In genomic region chr21:43918385-43918947, GRCh38 we compare ENCODE assay signal across 15 cellular contexts. TPM values are rescaled to one million over a fixed set of nuclear protein-coding genes. Genes with fewer than 3 reads are reported as not detected.
A peak's percentile ranks its signal among the peaks of the same experiment; 100 is the strongest.
DNase-seq lines count a peak whose midpoint lies in the region; ATAC-seq and TF ChIP-seq lines count a peak whose summit lies in the region.
"Had no signal": no experiment of that assay in that cellular context is flagged by ENCODE, and none has a peak within 500 bp of the region (broad histone marks: within the 10 kb centered on the region; RNA-seq: fewer than 3 reads in every experiment).

No MANE protein-coding gene starts in this region.

- H3K4me1 ChIP-seq in DOHH2 (ENCODE audit: control insufficient read depth, low read length): peaks cover 64% of the 10 kb centered on the region

- H3K27me3 ChIP-seq in DOHH2 (ENCODE audit: control insufficient read depth, low read length): peaks cover 4% of the 10 kb centered on the region; the same call in 1 of the 2 replicates
- H3K27me3 ChIP-seq: esophagus squamous epithelium, hepatocyte, tibial nerve had no signal

- H3F3A ChIP-seq in DOHH2 (ENCODE audit: control insufficient read depth, insufficient read depth): peaks cover 11% of the 10 kb centered on the region

- no peaks in the 10 kb centered on the region for H3K36me3 ChIP-seq in DOHH2 (ENCODE audit: control insufficient read depth, low read length)

- H3K9me3 ChIP-seq in DOHH2 (ENCODE audit: control insufficient read depth, insufficient read depth, low read length): no peaks in the 10 kb centered on the region
- H3K9me3 ChIP-seq: esophagus squamous epithelium, tibial nerve had no signal

- peaks cover 4% of the 10 kb centered on the region; the same call in 1 of the 2 replicates for H4K20me1 ChIP-seq in DOHH2 (ENCODE audit: control insufficient read depth, insufficient read depth, low read depth, low read length)

- no peak for DNase-seq in activated CD4-positive, alpha-beta T cell treated with anti-CD3 and anti-CD28 coated beads, Interleukin-2, amount 10 ng/mL, durations not matched to agents 24 days and 14 days
- no peak for DNase-seq in activated CD4-positive, alpha-beta T cell treated with anti-CD3 and anti-CD28 coated beads, Interleukin-2, amount 50 U/mL, for 1 hour
- DNase-seq in NCI-H2107 (lab: John Stamatoyannopoulos, UW) (no peak), cerebellum (ENCODE audit: low spot score) (no peak)
- DNase-seq: esophagus squamous epithelium, NCI-H1930, NCI-H524 treated with DMSO at 0.1 percent for 48 hours, WERI-Rb-1 had no signal

- H3K27ac Mint-ChIP-seq in activated CD4-positive, alpha-beta T cell treated with anti-CD3 and anti-CD28 coated beads, Interleukin-2, amount 10 ng/mL, durations not matched to agents 24 days and 14 days: peak overlapping the region; percentile 89
- peak overlapping the region; percentile 88 for H3K27ac Mint-ChIP-seq in activated naive CD8-positive, alpha-beta T cell
- peak overlapping the region in 2 of 3 experiments; percentile 26 to 38 for H3K27ac Mint-ChIP-seq in nephron

- TF ChIP-seq CTCF in DOHH2 (IDR thresholded peaks at IDR 0.05; ENCODE audit: low read depth, low read length, poor library complexity, severe bottlenecking): peak; percentile 2
- no peak for TF ChIP-seq CTCF in nephron (IDR thresholded peaks at IDR 0.05; ENCODE audit: unreplicated experiment in 3 of 3)

- H3K27me3 Mint-ChIP-seq in activated CD4-positive, alpha-beta T cell treated with anti-CD3 and anti-CD28 coated beads, Interleukin-2, amount 10 ng/mL, durations not matched to agents 24 days and 14 days: peaks cover 2% of the 10 kb centered on the region
- H3K27me3 Mint-ChIP-seq in activated naive CD8-positive, alpha-beta T cell: no peaks in the 10 kb centered on the region
- no peaks in the 10 kb centered on the region for H3K27me3 Mint-ChIP-seq in nephron (ENCODE audit: low read depth)

- no peak overlapping the region for H3K27ac ChIP-seq in DOHH2 (ENCODE audit: low read depth, low read length)
- H3K27ac ChIP-seq: esophagus squamous epithelium, hepatocyte, HL-60, tibial nerve, WERI-Rb-1 had no signal

- H3K36me3 Mint-ChIP-seq in activated CD4-positive, alpha-beta T cell treated with anti-CD3 and anti-CD28 coated beads, Interleukin-2, amount 10 ng/mL, durations not matched to agents 24 days and 14 days (ENCODE audit: low read depth): peaks cover 19% of the 10 kb centered on the region
- peaks cover 8% of the 10 kb centered on the region for H3K36me3 Mint-ChIP-seq in activated naive CD8-positive, alpha-beta T cell
- H3K36me3 Mint-ChIP-seq in nephron (ENCODE audit: low read depth): no peaks in the 10 kb centered on the region

- H3K79me2 ChIP-seq in DOHH2 (ENCODE audit: control insufficient read depth, low read length): peaks cover 61% of the 10 kb centered on the region

- intact Hi-C loops in activated CD4-positive, alpha-beta T cell treated with anti-CD3 and anti-CD28 coated beads, Interleukin-2, amount 10 ng/mL, durations not matched to agents 24 days and 14 days (cut with micrococcal nuclease): loop anchor here (5.0 kb wide), 2 partner anchors 36 to 106 kb away; no protein-coding TSS in a partner anchor

- H3K9me3 Mint-ChIP-seq in activated CD4-positive, alpha-beta T cell treated with anti-CD3 and anti-CD28 coated beads, Interleukin-2, amount 10 ng/mL, durations not matched to agents 24 days and 14 days: no peaks in the 10 kb centered on the region
- H3K9me3 Mint-ChIP-seq in activated naive CD8-positive, alpha-beta T cell (ENCODE audit: low read depth): no peaks in the 10 kb centered on the region
- peaks cover 4% of the 10 kb centered on the region for H3K9me3 Mint-ChIP-seq in nephron

- peaks cover 60% of the 10 kb centered on the region for H3K4me1 Mint-ChIP-seq in activated CD4-positive, alpha-beta T cell treated with anti-CD3 and anti-CD28 coated beads, Interleukin-2, amount 10 ng/mL, durations not matched to agents 24 days and 14 days
- peaks cover 67% of the 10 kb centered on the region for H3K4me1 Mint-ChIP-seq in activated naive CD8-positive, alpha-beta T cell (ENCODE audit: low read depth)
- H3K4me1 Mint-ChIP-seq in nephron: peaks cover 51% of the 10 kb centered on the region

- H3K4me2 ChIP-seq in DOHH2 (ENCODE audit: low read length): no peak overlapping the region
- H3K4me2 ChIP-seq: hepatocyte had no signal

- peak overlapping the region; percentile 87 for H3K4me3 Mint-ChIP-seq in activated CD4-positive, alpha-beta T cell treated with anti-CD3 and anti-CD28 coated beads, Interleukin-2, amount 10 ng/mL, durations not matched to agents 24 days and 14 days
- peak overlapping the region; percentile 66 for H3K4me3 Mint-ChIP-seq in activated naive CD8-positive, alpha-beta T cell
- no peak overlapping the region for H3K4me3 Mint-ChIP-seq in nephron

- H3K4me3 ChIP-seq in DOHH2 (ENCODE audit: low read length): no peak overlapping the region
- H3K4me3 ChIP-seq: esophagus squamous epithelium, hepatocyte, tibial nerve had no signal

- ATAC-seq in GM21576 (IDR thresholded peaks at IDR 0.05; ENCODE audit: unreplicated experiment): no peak

- no peaks in the 10 kb centered on the region for H3K9me2 ChIP-seq in DOHH2 (replicated peaks; ENCODE audit: control insufficient read depth, low read length)

RNA-seq across cellular contexts. Expression of gene AGPAT3, which starts 53.4 kb away (rescaled TPM):
- total RNA-seq in activated CD4-positive, alpha-beta T cell treated with anti-CD3 and anti-CD28 coated beads, Interleukin-2, amount 10 ng/mL, durations not matched to agents 24 days and 14 days: 127 and 130 TPM in 2 replicates
- 32.3 TPM for total RNA-seq in cerebellum

Comparison
In these comparisons a context has a peak if more than half of its experiments do, and no peak if none do; other contexts are left out.
1. H3K27ac Mint-ChIP-seq: peak in every context shown above with its lines; median percentile 89 in activated CD4-positive, alpha-beta T cell treated with anti-CD3 and anti-CD28 coated beads, Interleukin-2, amount 10 ng/mL, durations not matched to agents 24 days and 14 days; 88 in activated naive CD8-positive, alpha-beta T cell; 32 in nephron.
2. H3K4me3 Mint-ChIP-seq: peak in activated CD4-positive, alpha-beta T cell treated with anti-CD3 and anti-CD28 coated beads, Interleukin-2, amount 10 ng/mL, durations not matched to agents 24 days and 14 days (single experiment) and activated naive CD8-positive, alpha-beta T cell (single experiment); none in nephron (0 of 3).